19 cellular contexts compared by ENCODE assay signal in the genomic region with DNA sequence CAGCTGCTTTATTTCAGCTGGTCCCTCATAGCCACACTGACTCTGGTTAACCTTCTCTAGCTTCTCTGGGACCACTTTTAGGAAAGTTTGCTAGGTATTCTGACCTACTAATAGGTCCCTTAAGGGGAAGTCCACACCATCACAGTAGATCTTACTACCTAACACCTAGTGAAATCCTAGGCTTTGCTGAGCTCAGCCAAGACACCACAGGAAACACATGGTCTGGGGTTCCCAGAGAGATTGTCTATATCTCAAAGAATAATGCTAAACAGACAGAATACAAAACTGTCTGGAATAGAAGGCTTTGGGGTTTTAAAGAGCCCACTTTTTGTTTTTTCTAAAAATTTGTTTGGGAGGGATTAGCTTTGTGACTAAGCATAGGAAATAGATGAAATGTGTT.
DNase-seq lines count a peak whose midpoint lies in the region; ATAC-seq and TF ChIP-seq lines count a peak whose summit lies in the region.
"Had no signal": no experiment of that assay in that cellular context is flagged by ENCODE, and none has a peak within 500 bp of the region (broad histone marks: within the 10 kb centered on the region; RNA-seq: fewer than 3 reads in every experiment).

No MANE protein-coding gene starts in this region.

- H3F3A ChIP-seq in MM.1S (ENCODE audit: insufficient read depth, low read length) = no peaks in the 10 kb centered on the region

- peak; percentile 25 for DNase-seq in NCI-H2029 (lab: John Stamatoyannopoulos, UW)
- no peak for DNase-seq in NCI-H2029 treated with DMSO at 0.1 percent for 48 hours (lab: John Stamatoyannopoulos, UW)
- peak; percentile 18 for DNase-seq in MM.1S
- peak; percentile 4 for DNase-seq in dermis blood vessel endothelial cell
- no peak for DNase-seq in upper lobe of right lung
- DNase-seq in omental fat pad (ENCODE audit: low spot score) = no peak
- DNase-seq in cerebellum (ENCODE audit: low spot score) = no peak
- DNase-seq: 8988T, ACHN, BE2C, Calu3, Kasumi-1, NCI-H1694, NCI-H2081 treated with DMSO at 0.1 percent for 48 hours, NCI-H2171 treated with DMSO at 0.1 percent for 48 hours, NCI-H524, PC-3 had no signal

- H3K9ac ChIP-seq in MM.1S (ENCODE audit: low read length) = no peak overlapping the region

- H3K4me3 ChIP-seq in MM.1S (ENCODE audit: low read length) (no peak overlapping the region), upper lobe of right lung (no peak overlapping the region)

- no peak overlapping the region for H2AFZ ChIP-seq in MM.1S (ENCODE audit: low read length)

- no peaks in the 10 kb centered on the region for H3K36me3 ChIP-seq in MM.1S (replicated peaks; ENCODE audit: insufficient read depth, low read length)
- H3K36me3 ChIP-seq in upper lobe of right lung = no peaks in the 10 kb centered on the region
- H3K36me3 ChIP-seq: BE2C had no signal

- no peaks in the 10 kb centered on the region for H3K27me3 ChIP-seq in MM.1S (replicated peaks; ENCODE audit: insufficient read depth, low read length)
- no peaks in the 10 kb centered on the region for H3K27me3 ChIP-seq in upper lobe of right lung
- H3K27me3 ChIP-seq: BE2C had no signal

- TF ChIP-seq CTCF in MM.1S (IDR thresholded peaks at IDR 0.05; ENCODE audit: low read length) (no peak), upper lobe of right lung (IDR thresholded peaks at IDR 0.05) (no peak), omental fat pad (IDR thresholded peaks at IDR 0.05) (no peak)

- H3K9me3 ChIP-seq in MM.1S (replicated peaks; ENCODE audit: insufficient read depth, low read length) (no peaks in the 10 kb centered on the region), upper lobe of right lung (no peaks in the 10 kb centered on the region)
- H3K9me3 ChIP-seq: BE2C had no signal

- H3K79me2 ChIP-seq in MM.1S (ENCODE audit: low read length) = no peaks in the 10 kb centered on the region

- H3K27ac ChIP-seq in MM.1S (ENCODE audit: low read length) = no peak overlapping the region
- H3K27ac ChIP-seq in upper lobe of right lung = peak overlapping the region; percentile 6

- no peaks in the 10 kb centered on the region for H4K20me1 ChIP-seq in MM.1S (ENCODE audit: insufficient read depth, low read length)

- H3K4me2 ChIP-seq in MM.1S (ENCODE audit: low read depth, low read length) = no peak overlapping the region

- H3K4me1 ChIP-seq in MM.1S (ENCODE audit: low read length) (no peaks in the 10 kb centered on the region), upper lobe of right lung (no peaks in the 10 kb centered on the region)
- H3K4me1 ChIP-seq: BE2C had no signal

- ATAC-seq in upper lobe of right lung (no peak), omental fat pad (ENCODE audit: low FRiP score) (no peak), GM21786 (IDR thresholded peaks at IDR 0.05; ENCODE audit: unreplicated experiment) (no peak)
- ATAC-seq: HepG2, PC-3 had no signal

- intact Hi-C loops in upper lobe of right lung (cut with DNase I) = no loop called here

- no peaks in the 10 kb centered on the region for H3K9me2 ChIP-seq in MM.1S (replicated peaks; ENCODE audit: insufficient read depth, low read length)

Comparison
In these comparisons a context has a peak if more than half of its experiments do, and no peak if none do; other contexts are left out.
1. DNase-seq: peak in NCI-H2029 (single experiment), MM.1S (single experiment) and dermis blood vessel endothelial cell (single experiment); none in NCI-H2029 treated with DMSO at 0.1 percent for 48 hours (single experiment), upper lobe of right lung (single experiment), omental fat pad (single experiment) and cerebellum (single experiment).